In genomic region chr6:139533573-139534471, GRCh38 we compare ENCODE assay signal across 8 cellular contexts.
DNase-seq lines count a peak whose midpoint lies in the region; FAIRE-seq and TF ChIP-seq lines count a peak whose summit lies in the region.

No MANE protein-coding gene starts in this region.

- peaks cover 6% of the 10 kb centered on the region for H3K36me3 Mint-ChIP-seq in activated CD4-positive, alpha-beta memory T cell treated with anti-CD3 and anti-CD28 coated beads, Interleukin-2, amount 10 ng/mL, durations not matched to agents 7 days and 5 days (ENCODE audit: low read depth)

- CTCF ChIA-PET in activated CD4-positive, alpha-beta memory T cell treated with anti-CD3 and anti-CD28 coated beads, Interleukin-2, amount 10 ng/mL, durations not matched to agents 7 days and 5 days (lab: Charles Lee), result interaction anchor here (1.1 to 2.7 kb wide), 2 partner anchors 159 to 164 kb away, joined by 3 to 16 read pairs; partner anchors contain the start of gene CITED2

- H3K36me3 ChIP-seq in GM23248 (ENCODE audit: low read depth), result no peaks in the 10 kb centered on the region
- H3K36me3 ChIP-seq in right atrium auricular region, result no peaks in the 10 kb centered on the region
- H3K36me3 ChIP-seq in suprapubic skin, result no peaks in the 10 kb centered on the region

- peak overlapping the region; percentile 23 for H3K4me2 ChIP-seq in GM23248 (ENCODE audit: unreplicated experiment)

- no peaks in the 10 kb centered on the region for H3K9me3 ChIP-seq in GM23248 (ENCODE audit: low read depth)
- no peaks in the 10 kb centered on the region for H3K9me3 ChIP-seq in right atrium auricular region
- H3K9me3 ChIP-seq in suprapubic skin, result no peaks in the 10 kb centered on the region

- no peaks in the 10 kb centered on the region for H3K9me2 ChIP-seq in GM23248 (ENCODE audit: insufficient read depth)

- TF ChIP-seq EP300 in suprapubic skin (IDR thresholded peaks at IDR 0.05), result no peak

- no peak for TF ChIP-seq CTCF in right atrium auricular region (IDR thresholded peaks at IDR 0.05)
- TF ChIP-seq CTCF in suprapubic skin (IDR thresholded peaks at IDR 0.05), result no peak

- no peaks in the 10 kb centered on the region for H3K27me3 Mint-ChIP-seq in activated CD4-positive, alpha-beta memory T cell treated with anti-CD3 and anti-CD28 coated beads, Interleukin-2, amount 10 ng/mL, durations not matched to agents 7 days and 5 days

- peak; percentile 53 for DNase-seq in A172 (ENCODE audit: low spot score)
- DNase-seq in GM23248, result peak; percentile 76
- peak; percentile 19 for DNase-seq in activated CD4-positive, alpha-beta memory T cell treated with anti-CD3 and anti-CD28 coated beads, Interleukin-2, amount 10 ng/mL, durations not matched to agents 7 days and 5 days
- DNase-seq in right atrium auricular region (ENCODE audit: low spot score), result no peak
- no peak for DNase-seq in suprapubic skin (ENCODE audit: low spot score in 2 of 2)
- DNase-seq in activated naive CD4-positive, alpha-beta T cell treated with anti-CD3 and anti-CD28 coated beads, Interleukin-2, amount 50 U/mL, for 16 hours, result no peak
- no peak for DNase-seq in inferior parietal cortex (ENCODE audit: extremely low spot score)
- DNase-seq in GM12892 (ENCODE audit: insufficient read length), result no peak

- H3K4me3 Mint-ChIP-seq in activated CD4-positive, alpha-beta memory T cell treated with anti-CD3 and anti-CD28 coated beads, Interleukin-2, amount 10 ng/mL, durations not matched to agents 7 days and 5 days, result peak overlapping the region; percentile 17

- H3K9ac ChIP-seq in GM23248, result peak overlapping the region; percentile 18; the same call in 1 of the 2 replicates

- in situ Hi-C loops in GM23248 (cut with MboI), result no loop called here

- H3F3A ChIP-seq in GM23248 (ENCODE audit: insufficient read depth), result peaks cover 24% of the 10 kb centered on the region

- H4K20me1 ChIP-seq in GM23248 (ENCODE audit: insufficient read depth), result no peaks in the 10 kb centered on the region

- H3K27ac Mint-ChIP-seq in activated CD4-positive, alpha-beta memory T cell treated with anti-CD3 and anti-CD28 coated beads, Interleukin-2, amount 10 ng/mL, durations not matched to agents 7 days and 5 days, result peak overlapping the region; percentile 99

- POLR2A ChIA-PET in activated CD4-positive, alpha-beta memory T cell treated with anti-CD3 and anti-CD28 coated beads, Interleukin-2, amount 10 ng/mL, durations not matched to agents 7 days and 5 days (lab: Charles Lee), result interaction anchor here (1.0 to 4.9 kb wide), 7 partner anchors 11 to 505 kb away, joined by 3 to 75 read pairs (median 4); partner anchors contain the start of genes ABRACL, CITED2 and TXLNB

- FAIRE-seq in GM12892 (lab: Jason Lieb, UNC), result no peak

- peaks cover 74% of the 10 kb centered on the region for H3K4me1 Mint-ChIP-seq in activated CD4-positive, alpha-beta memory T cell treated with anti-CD3 and anti-CD28 coated beads, Interleukin-2, amount 10 ng/mL, durations not matched to agents 7 days and 5 days

- TF ChIP-seq POLR2A in suprapubic skin (IDR thresholded peaks at IDR 0.05) (no peak), GM12892 (IDR thresholded peaks at IDR 0.05; ENCODE audit: low read depth, low read length) (no peak)

- H3K4me3 ChIP-seq in GM23248, result 0 out of 2 replicates have a peak overlapping the region, but pooled peaks have one; percentile 2
- H3K4me3 ChIP-seq in right atrium auricular region, result peak overlapping the region in 1 of 2 donors; percentile 12
- no peak overlapping the region for H3K4me3 ChIP-seq in suprapubic skin

- H2AFZ ChIP-seq in GM23248, result peak overlapping the region; percentile 60

- no peaks in the 10 kb centered on the region for H3K27me3 ChIP-seq in GM23248 (replicated peaks; ENCODE audit: insufficient read depth)
- no peaks in the 10 kb centered on the region for H3K27me3 ChIP-seq in right atrium auricular region
- H3K27me3 ChIP-seq in suprapubic skin, result no peaks in the 10 kb centered on the region

- H3K9me3 Mint-ChIP-seq in activated CD4-positive, alpha-beta memory T cell treated with anti-CD3 and anti-CD28 coated beads, Interleukin-2, amount 10 ng/mL, durations not matched to agents 7 days and 5 days, result peaks cover 2% of the 10 kb centered on the region

- 51 to 52% methylated on average over 11 of the region's 11 CpGs for WGBS in GM23248 (ENCODE audit: low coverage in 1 of 2, low lambda C conversion rate in 2 of 2, missing lambda C conversion rate in 2 of 2), 2 experiments
- WGBS in suprapubic skin, result 26% methylated on average over 11 of the region's 11 CpGs

- H3K4me1 ChIP-seq in GM23248 (ENCODE audit: insufficient read depth) (peaks cover 38% of the 10 kb centered on the region), right atrium auricular region (peaks cover 0 to 17% of the 10 kb centered on the region in 2 donors), suprapubic skin (peaks cover 26% of the 10 kb centered on the region)

- peak overlapping the region; percentile 51 for H3K27ac ChIP-seq in GM23248
- H3K27ac ChIP-seq in right atrium auricular region, result peak overlapping the region; percentile 36 to 59
- H3K27ac ChIP-seq in suprapubic skin, result peak overlapping the region; percentile 33

- H3K79me2 ChIP-seq in GM23248 (ENCODE audit: insufficient read depth), result no peaks in the 10 kb centered on the region

Comparison
In these comparisons a context has a peak if more than half of its experiments do, and no peak if none do; other contexts are left out.
1. DNase-seq: peak in A172 (single experiment), GM23248 (single experiment) and activated CD4-positive, alpha-beta memory T cell treated with anti-CD3 and anti-CD28 coated beads, Interleukin-2, amount 10 ng/mL, durations not matched to agents 7 days and 5 days (single experiment); none in right atrium auricular region (single experiment), suprapubic skin (0 of 2), activated naive CD4-positive, alpha-beta T cell treated with anti-CD3 and anti-CD28 coated beads, Interleukin-2, amount 50 U/mL, for 16 hours (single experiment), inferior parietal cortex (single experiment) and GM12892 (single experiment).
2. Peak in every context shown above with its lines, with median percentiles within 50 percentile points of each other: H3K27ac ChIP-seq.